In genomic region chr9:123318192-123318591, GRCh38 we compare ENCODE assay signal across 10 cellular contexts. TPM values are rescaled to one million over a fixed set of nuclear protein-coding genes. Genes with fewer than 3 reads are reported as not detected.
DNase-seq lines count a peak whose midpoint lies in the region; ATAC-seq lines count a peak whose summit lies in the region.
"Had no signal": no experiment of that assay in that cellular context is flagged by ENCODE, and none has a peak within 500 bp of the region (broad histone marks: within the 10 kb centered on the region; RNA-seq: fewer than 3 reads in every experiment).

No MANE protein-coding gene starts in this region.

- ATAC-seq in GM18858 (IDR thresholded peaks at IDR 0.05; ENCODE audit: unreplicated experiment) (peak; percentile 44), GM21717 (IDR thresholded peaks at IDR 0.05; ENCODE audit: unreplicated experiment) (peak; percentile 57), GM18873 (IDR thresholded peaks at IDR 0.05; ENCODE audit: low FRiP score, unreplicated experiment) (no peak)

- peaks cover 2% of the 10 kb centered on the region for H3K36me3 Mint-ChIP-seq in IgD-negative memory B cell

- peak overlapping the region; percentile 8 to 86 (median 54) for H3K4me3 Mint-ChIP-seq in IgD-negative memory B cell

- peak overlapping the region in 1 of 3 donors; percentile 61 for H3K27ac Mint-ChIP-seq in IgD-negative memory B cell

- peak; percentile 52 for DNase-seq in pons (ENCODE audit: low spot score)
- no peak for DNase-seq in DMS53 (lab: John Stamatoyannopoulos, UW)
- no peak for DNase-seq in NOMO-1 (lab: John Stamatoyannopoulos, UW; ENCODE audit: unreplicated experiment in 2 of 2)
- DNase-seq in activated CD4-positive, alpha-beta T cell treated with anti-CD3 and anti-CD28 coated beads for 48 hours: no peak
- DNase-seq: NCI-H524, WERI-Rb-1 had no signal

- peaks cover 38 to 48% (median 45%) of the 10 kb centered on the region in 3 donors for H3K4me1 Mint-ChIP-seq in IgD-negative memory B cell

- no peaks in the 10 kb centered on the region for H3K27me3 Mint-ChIP-seq in IgD-negative memory B cell

- H3K9me3 Mint-ChIP-seq in IgD-negative memory B cell: no peaks in the 10 kb centered on the region

RNA-seq across cellular contexts. Expression of gene CRB2, which starts 37.8 kb away (rescaled TPM):
- not detected for polyA plus RNA-seq in IgD-negative memory B cell

RNA-seq across cellular contexts. Expression of gene STRBP, which starts 49.8 kb away (rescaled TPM):
- polyA plus RNA-seq in IgD-negative memory B cell: 78.0 TPM
